In the genomic region with DNA sequence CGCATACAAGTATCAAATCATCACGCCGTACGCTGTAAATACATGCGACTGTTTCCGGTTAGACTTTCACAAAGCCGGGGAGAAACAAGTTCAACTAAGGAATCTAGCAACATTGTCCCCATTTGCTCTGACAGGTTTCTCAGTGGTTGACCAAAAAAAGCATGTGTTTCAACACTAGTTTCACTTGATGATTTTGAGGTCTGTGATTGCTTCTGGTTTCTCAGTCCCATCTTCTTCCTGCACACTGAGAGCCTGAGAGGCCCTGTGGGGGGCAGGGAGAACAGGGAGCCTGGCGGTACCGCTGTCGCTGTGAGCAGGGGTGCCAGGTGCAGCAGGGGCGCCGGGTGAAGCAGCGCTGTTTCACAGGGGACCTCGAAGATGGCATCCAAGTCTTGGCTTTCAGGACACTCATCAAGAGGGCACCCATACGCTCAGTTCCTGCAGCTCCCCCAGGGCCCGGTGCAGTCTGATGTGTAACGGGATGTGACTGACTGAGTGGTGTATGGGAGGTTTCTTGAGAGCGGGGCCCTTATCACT, we compare ENCODE assay signal across 12 cellular contexts.
DNase-seq lines count a peak whose midpoint lies in the region; ATAC-seq and TF ChIP-seq lines count a peak whose summit lies in the region.
"Had no signal": no experiment of that assay in that cellular context is flagged by ENCODE, and none has a peak within 500 bp of the region (broad histone marks: within the 10 kb centered on the region; RNA-seq: fewer than 3 reads in every experiment).

No MANE protein-coding gene starts in this region.

- intact Hi-C loops in CD8-positive, alpha-beta T cell (cut with DNase I, micrococcal nuclease) = no loop called here

- H3K36me3 ChIP-seq in BLaER1 = peaks cover 3% of the 10 kb centered on the region; the same call in 1 of the 2 replicates
- peaks cover 5% of the 10 kb centered on the region for H3K36me3 ChIP-seq in CD8-positive, alpha-beta T cell (ENCODE audit: insufficient read depth, low read length)
- peaks cover under 1% of the 10 kb centered on the region for H3K36me3 ChIP-seq in effector memory CD4-positive, alpha-beta T cell (ENCODE audit: control insufficient read depth, insufficient read depth, low read length)

- no peak overlapping the region for H3K4me3 Mint-ChIP-seq in CD8-positive, alpha-beta T cell
- peak overlapping the region in 1 of 3 donors; percentile 17 for H3K4me3 Mint-ChIP-seq in T-cell
- H3K4me3 Mint-ChIP-seq in central memory CD8-positive, alpha-beta T cell = peak overlapping the region; percentile 40

- H3K27me3 ChIP-seq in BLaER1 = no peaks in the 10 kb centered on the region
- no peaks in the 10 kb centered on the region for H3K27me3 ChIP-seq in CD8-positive, alpha-beta T cell (ENCODE audit: insufficient read depth, low read length)
- no peaks in the 10 kb centered on the region for H3K27me3 ChIP-seq in effector memory CD4-positive, alpha-beta T cell (replicated peaks; ENCODE audit: control insufficient read depth, insufficient read depth, low read length, poor library complexity, severe bottlenecking)
- H3K27me3 ChIP-seq: Peyer's patch had no signal

- CTCF ChIA-PET in CD8-positive, alpha-beta T cell (lab: Charles Lee) = no interaction called here
- CTCF ChIA-PET in T-cell (lab: Charles Lee) = no interaction called here

- peaks cover 25% of the 10 kb centered on the region for H3K36me3 Mint-ChIP-seq in CD8-positive, alpha-beta T cell
- peaks cover 14% of the 10 kb centered on the region for H3K36me3 Mint-ChIP-seq in T-cell
- H3K36me3 Mint-ChIP-seq in central memory CD8-positive, alpha-beta T cell (ENCODE audit: insufficient read depth) = peaks cover 25% of the 10 kb centered on the region

- no peak for TF ChIP-seq CTCF in CD8-positive, alpha-beta T cell (IDR thresholded peaks at IDR 0.05)

- no peaks in the 10 kb centered on the region for H3K9me3 Mint-ChIP-seq in CD8-positive, alpha-beta T cell
- H3K9me3 Mint-ChIP-seq in T-cell = no peaks in the 10 kb centered on the region
- H3K9me3 Mint-ChIP-seq in central memory CD8-positive, alpha-beta T cell = no peaks in the 10 kb centered on the region

- H4K20me1 ChIP-seq in BLaER1 = peaks cover 17% of the 10 kb centered on the region; the same call in 1 of the 2 replicates

- peak overlapping the region; percentile 61 for H3K4me3 ChIP-seq in BLaER1
- H3K4me3 ChIP-seq in CD8-positive, alpha-beta T cell (ENCODE audit: low read depth, low read length) = no peak overlapping the region
- no peak overlapping the region for H3K4me3 ChIP-seq in effector memory CD4-positive, alpha-beta T cell (ENCODE audit: insufficient read depth, low read depth, low read length, poor library complexity, severe bottlenecking)
- H3K4me3 ChIP-seq: Peyer's patch had no signal

- POLR2A ChIA-PET in CD8-positive, alpha-beta T cell (lab: Charles Lee) = interaction anchor here (1.0 to 1.2 kb wide), 2 partner anchors 263 to 840 kb away, joined by 3 to 4 read pairs; no protein-coding TSS in a partner anchor
- POLR2A ChIA-PET in T-cell (lab: Charles Lee) = no interaction called here

- peak overlapping the region; percentile 45 for H3K27ac Mint-ChIP-seq in CD8-positive, alpha-beta T cell
- H3K27ac Mint-ChIP-seq in T-cell = peak overlapping the region in 1 of 2 donors; percentile 71
- H3K27ac Mint-ChIP-seq in central memory CD8-positive, alpha-beta T cell (ENCODE audit: low read depth) = peak overlapping the region; percentile 64

- no peak for DNase-seq in CD8-positive, alpha-beta T cell
- DNase-seq in T-cell (peak in 1 of 34 experiments; percentile 15), GM03348 (ENCODE audit: low spot score) (no peak)
- DNase-seq in central memory CD8-positive, alpha-beta T cell (ENCODE audit: low spot score in 2 of 2) = no peak
- no peak for DNase-seq in effector memory CD4-positive, alpha-beta T cell
- DNase-seq: AML-193, NCI-H446, Peyer's patch had no signal

- peak overlapping the region; percentile 95 for H3K4me2 ChIP-seq in BLaER1

- H3K4me1 Mint-ChIP-seq in CD8-positive, alpha-beta T cell (ENCODE audit: low read depth) = peaks cover 15% of the 10 kb centered on the region
- peaks cover 15 to 41% (median 27%) of the 10 kb centered on the region in 3 donors for H3K4me1 Mint-ChIP-seq in T-cell
- peaks cover 48% of the 10 kb centered on the region for H3K4me1 Mint-ChIP-seq in central memory CD8-positive, alpha-beta T cell

- ATAC-seq in CD8-positive, alpha-beta T cell = no peak
- ATAC-seq in T-cell (replicated peaks in 1 of 4) = peak; percentile 50 to 55 (median 50)
- peak; percentile 45 for ATAC-seq in central memory CD8-positive, alpha-beta T cell (replicated peaks; ENCODE audit: extremely low read depth, poor library complexity, severe bottlenecking)
- no peak for ATAC-seq in HG03469 (IDR thresholded peaks at IDR 0.05; ENCODE audit: unreplicated experiment)
- no peak for ATAC-seq in GM19455 (IDR thresholded peaks at IDR 0.05; ENCODE audit: unreplicated experiment)
- ATAC-seq: activated CD4-positive, CD25-positive, alpha-beta regulatory T cell treated with anti-CD3 and anti-CD28 coated beads, Interleukin-2, amount 50 U/mL, for 24 hours had no signal

- H3K9ac ChIP-seq in BLaER1 = peak overlapping the region; percentile 75

- H3K4me1 ChIP-seq in BLaER1 = peaks cover 99% of the 10 kb centered on the region
- no peaks in the 10 kb centered on the region for H3K4me1 ChIP-seq in CD8-positive, alpha-beta T cell (ENCODE audit: insufficient read depth, low read length)
- H3K4me1 ChIP-seq in effector memory CD4-positive, alpha-beta T cell (ENCODE audit: control insufficient read depth, insufficient read depth, low read length, poor library complexity, severe bottlenecking) = peaks cover 6% of the 10 kb centered on the region

- no peaks in the 10 kb centered on the region for H3K9me3 ChIP-seq in BLaER1
- H3K9me3 ChIP-seq in CD8-positive, alpha-beta T cell (ENCODE audit: low read length) = no peaks in the 10 kb centered on the region
- no peaks in the 10 kb centered on the region for H3K9me3 ChIP-seq in effector memory CD4-positive, alpha-beta T cell (ENCODE audit: control insufficient read depth, low read length)
- H3K9me3 ChIP-seq: Peyer's patch had no signal

- H3K27me3 Mint-ChIP-seq in CD8-positive, alpha-beta T cell (ENCODE audit: low read depth) = no peaks in the 10 kb centered on the region
- no peaks in the 10 kb centered on the region for H3K27me3 Mint-ChIP-seq in T-cell
- no peaks in the 10 kb centered on the region for H3K27me3 Mint-ChIP-seq in central memory CD8-positive, alpha-beta T cell

- H3K27ac ChIP-seq in BLaER1 = peak overlapping the region; percentile 85
- H3K27ac ChIP-seq in CD8-positive, alpha-beta T cell (ENCODE audit: low read depth, low read length) = no peak overlapping the region
- no peak overlapping the region for H3K27ac ChIP-seq in effector memory CD4-positive, alpha-beta T cell (ENCODE audit: insufficient read depth, low read length, poor library complexity, severe bottlenecking)
- H3K27ac ChIP-seq: Peyer's patch had no signal

Comparison
In these comparisons a context has a peak if more than half of its experiments do, and no peak if none do; other contexts are left out.
1. ATAC-seq: peak in T-cell (4 of 4) and central memory CD8-positive, alpha-beta T cell (single experiment); none in CD8-positive, alpha-beta T cell (single experiment), HG03469 (single experiment) and GM19455 (single experiment).